1 cellular context compared by ENCODE assay signal in genomic region chr21:36613064-36613463, GRCh38.
TF ChIP-seq lines count a peak whose summit lies in the region.

No MANE protein-coding gene starts in this region.

TF ChIP-seq in HepG2, 621 proteins besides CTCF, POLR2A, EP300 and RAD21 (continued from another document and continues in another):
- TF ChIP-seq FOXP4 (CRISPR knock-in tag; IDR thresholded peaks at IDR 0.05) (peak; percentile 40), LCORL (IDR thresholded peaks at IDR 0.05) (no peak), LCORL (CRISPR knock-in tag; IDR thresholded peaks at IDR 0.05) (peak; percentile 69), PPARG (CRISPR knock-in tag; conservative IDR thresholded peaks at IDR 0.05) (no peak), ZNF569 (CRISPR knock-in tag; IDR thresholded peaks at IDR 0.05; ENCODE audit: borderline replicate concordance) (no peak), TCF7L2 (IDR thresholded peaks at IDR 0.05; ENCODE audit: low read depth, low read length) (no peak), HDAC2 (CRISPR knock-in tag; IDR thresholded peaks at IDR 0.05) (peak; percentile 27; the same call in 1 of the 2 replicates), ZNF609 (CRISPR knock-in tag; IDR thresholded peaks at IDR 0.05; ENCODE audit: borderline replicate concordance) (peak; percentile 57; the same call in 1 of the 2 replicates), HOXA3 (CRISPR knock-in tag; IDR thresholded peaks at IDR 0.05) (peak; percentile 31; the same call in 1 of the 2 replicates), FOXA3 (CRISPR knock-in tag; IDR thresholded peaks at IDR 0.05) (peak; percentile 69), ZNF614 (CRISPR knock-in tag; IDR thresholded peaks at IDR 0.05; ENCODE audit: borderline replicate concordance) (peak; percentile 74; the same call in 1 of the 2 replicates), ZNF644 (CRISPR knock-in tag; IDR thresholded peaks at IDR 0.05; ENCODE audit: low read depth) (peak; percentile 21; the same call in 1 of the 2 replicates), SAP130 (CRISPR knock-in tag; IDR thresholded peaks at IDR 0.05; ENCODE audit: low read depth) (peak; percentile 48), ZXDC (CRISPR knock-in tag; IDR thresholded peaks at IDR 0.05) (no peak), ZNF264 (CRISPR knock-in tag; IDR thresholded peaks at IDR 0.05) (no peak), SOX5 (CRISPR knock-in tag; IDR thresholded peaks at IDR 0.05; ENCODE audit: borderline replicate concordance) (peak; percentile 41; the same call in 1 of the 2 replicates), TBL1XR1 (IDR thresholded peaks at IDR 0.05; ENCODE audit: borderline replicate concordance, low read length, partially characterized antibody) (no peak), GFI1 (CRISPR knock-in tag; IDR thresholded peaks at IDR 0.05; ENCODE audit: borderline replicate concordance) (peak; percentile 38; the same call in 1 of the 2 replicates), ZNF784 (CRISPR knock-in tag; IDR thresholded peaks at IDR 0.05; ENCODE audit: borderline replicate concordance) (0 out of 2 replicates have a peak, but pooled peaks have one; percentile 42), FOXP1 (IDR thresholded peaks at IDR 0.05) (no peak), FOXP1 (CRISPR knock-in tag; IDR thresholded peaks at IDR 0.05) (0 out of 2 replicates have a peak, but pooled peaks have one; percentile 19), ETV5 (CRISPR knock-in tag; IDR thresholded peaks at IDR 0.05; ENCODE audit: borderline replicate concordance) (peak; percentile 19; the same call in 1 of the 2 replicates), ARID5B (CRISPR knock-in tag; IDR thresholded peaks at IDR 0.05) (peak; percentile 13; the same call in 1 of the 2 replicates), HNF4G (IDR thresholded peaks at IDR 0.05; ENCODE audit: borderline replicate concordance, low read depth, low read length) (no peak), HNF4G (CRISPR knock-in tag; IDR thresholded peaks at IDR 0.05; ENCODE audit: borderline replicate concordance, low read depth) (no peak), AHDC1 (CRISPR knock-in tag; IDR thresholded peaks at IDR 0.05; ENCODE audit: borderline replicate concordance) (peak; percentile 60; the same call in 1 of the 2 replicates)
